ENCODE assay signal across 1 cellular context in genomic region chr10:127939786-127940330, GRCh38.
TF ChIP-seq lines count a peak whose summit lies in the region.

No MANE protein-coding gene starts in this region.

TF ChIP-seq in endothelial cell of umbilical vein, 7 proteins besides CTCF, POLR2A, EP300 and RAD21 (continued from another document):
- TF ChIP-seq GATA2 (IDR thresholded peaks at IDR 0.05; ENCODE audit: insufficient read depth, insufficient read length, low read depth, low read length) (no peak), FOS (IDR thresholded peaks at IDR 0.05; ENCODE audit: borderline replicate concordance, insufficient read depth, low read length) (no peak), MYC (IDR thresholded peaks at IDR 0.05; ENCODE audit: low read depth, low read length) (no peak), EZH2 (IDR thresholded peaks at IDR 0.05; ENCODE audit: borderline replicate concordance, low read depth, low read length, severe bottlenecking) (no peak), POLR2AphosphoS5 (IDR thresholded peaks at IDR 0.05; ENCODE audit: insufficient read depth, low read depth, low read length) (no peak)
